31 cellular contexts compared by ENCODE assay signal in genomic region chr19:33481863-33482262, GRCh38.
"Had no signal": no experiment of that assay in that cellular context is flagged by ENCODE, and none has a peak within 500 bp of the region (broad histone marks: within the 10 kb centered on the region; RNA-seq: fewer than 3 reads in every experiment).

No MANE protein-coding gene starts in this region.

- H3K4me2 ChIP-seq: KMS-11 had no signal

- DNase-seq: Karpas-422, Kasumi-1, MG63, MM.1S, MV-4-11, NCI-H1048, NCI-H1092, NCI-H1092 treated with DMSO at 0.1 percent for 48 hours, NCI-H1105, NCI-H1105 treated with DMSO at 0.1 percent for 48 hours, NCI-H1417, NCI-H1417 treated with DMSO at 0.1 percent for 48 hours, NCI-H1436, NCI-H1436 treated with DMSO at 0.1 percent for 48 hours, NCI-H146, NCI-H1694, NCI-H1694 treated with DMSO at 0.1 percent for 48 hours, NCI-H187, NCI-H187 treated with DMSO at 0.1 percent for 48 hours, NCI-H1930, NCI-H2029, NCI-H2029 treated with DMSO at 0.1 percent for 48 hours, NCI-H2081, NCI-H2081 treated with DMSO at 0.1 percent for 48 hours, NCI-H2107, NCI-H2227 treated with DMSO at 0.1 percent for 48 hours, NCI-H226, NCI-H345, NCI-H510A, NCI-H510A treated with DMSO at 0.1 percent for 48 hours had no signal

- H3K27ac ChIP-seq: KMS-11 had no signal

- H3K9ac ChIP-seq: KMS-11 had no signal

- H3K27me3 ChIP-seq: MG63 had no signal

- H3K36me3 ChIP-seq: MG63 had no signal

- H3K4me3 ChIP-seq: MG63 had no signal
